In the genomic region with DNA sequence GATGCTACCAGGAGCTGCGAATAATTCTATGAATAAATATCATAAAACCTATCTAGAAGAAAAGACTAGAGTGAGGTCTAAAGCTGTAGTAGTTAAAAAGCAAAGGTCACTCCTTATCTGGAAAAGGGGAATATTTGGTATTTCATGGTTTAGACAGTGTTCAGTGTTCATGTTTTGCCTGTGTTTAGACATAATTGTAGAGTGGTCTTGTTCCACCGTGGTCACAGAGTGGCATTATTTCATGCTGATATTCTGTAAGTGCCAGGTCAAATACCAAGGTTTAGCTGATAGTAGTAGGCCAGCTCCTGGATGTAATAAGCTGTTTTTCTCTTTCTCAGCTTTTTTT, we compare ENCODE assay signal across 25 cellular contexts.
"Had no signal": no experiment of that assay in that cellular context is flagged by ENCODE, and none has a peak within 500 bp of the region (broad histone marks: within the 10 kb centered on the region; RNA-seq: fewer than 3 reads in every experiment).

No MANE protein-coding gene starts in this region.

- H3K27ac ChIP-seq: coronary artery, dorsolateral prefrontal cortex, gastrocnemius medialis, left lung, right atrium auricular region, thyroid gland, upper lobe of right lung had no signal

- H3K9me3 Mint-ChIP-seq: activated naive CD4-positive, alpha-beta T cell treated with anti-CD3 and anti-CD28 coated beads, Interleukin-2, amount 50 U/mL, for 72 hours; activated T-cell treated with anti-CD3 and anti-CD28 coated beads, Interleukin-2, amount 50 U/mL, for 72 hours; immature natural killer cell; neural crest cell; stimulated activated naive CD8-positive, alpha-beta T cell treated with anti-CD3 and anti-CD28 coated beads, Interleukin-15, Interleukin-2, amounts not matched to agents 100 ng/mL and 50 ng/mL, for 24 hours had no signal

- H3K9me3 ChIP-seq: gastrocnemius medialis, left lung, mucosa of descending colon, right atrium auricular region, thyroid gland, upper lobe of right lung had no signal

- H3K27me3 Mint-ChIP-seq: activated CD4-positive, alpha-beta T cell treated with anti-CD3 and anti-CD28 coated beads for 36 hours; stimulated activated naive CD8-positive, alpha-beta T cell treated with anti-CD3 and anti-CD28 coated beads, Interleukin-15, Interleukin-2, amounts not matched to agents 100 ng/mL and 50 ng/mL, for 24 hours had no signal

- H3K36me3 Mint-ChIP-seq: activated naive CD4-positive, alpha-beta T cell treated with anti-CD3 and anti-CD28 coated beads, Interleukin-2, amount 50 U/mL, for 72 hours had no signal

- H3K4me3 ChIP-seq: coronary artery, dorsolateral prefrontal cortex, gastrocnemius medialis, left lung, lung, mucosa of descending colon, right atrium auricular region, thyroid gland, upper lobe of right lung had no signal

- H3K27me3 ChIP-seq: dorsolateral prefrontal cortex, gastrocnemius medialis, left lung, right atrium auricular region, thyroid gland, upper lobe of right lung had no signal

- H3K36me3 ChIP-seq: right atrium auricular region, thyroid gland, upper lobe of right lung had no signal

- ATAC-seq: activated CD4-positive, alpha-beta T cell treated with anti-CD3 and anti-CD28 coated beads for 36 hours; activated naive CD4-positive, alpha-beta T cell treated with anti-CD3 and anti-CD28 coated beads, Interleukin-2, amount 50 U/mL, for 72 hours; activated T-cell treated with anti-CD3 and anti-CD28 coated beads, Interleukin-2, amount 50 U/mL, for 72 hours; gastrocnemius medialis; left lung; upper lobe of right lung had no signal

- DNase-seq: activated CD4-positive, alpha-beta T cell treated with anti-CD3 and anti-CD28 coated beads for 36 hours; activated CD4-positive, CD25-positive, alpha-beta regulatory T cell; activated naive CD4-positive, alpha-beta T cell; activated T-cell treated with anti-CD3 and anti-CD28 coated beads for 4 hours; activated T-cell treated with anti-CD3 and anti-CD28 coated beads, Interleukin-2, amount 50 U/mL, for 72 hours; cerebellar nuclear complex; dorsolateral prefrontal cortex; effector memory CD4-positive, alpha-beta T cell; erythroblast; gastrocnemius medialis; hippocampal formation; immature natural killer cell; left lung; mucosa of descending colon; nucleus accumbens; stimulated activated CD4-positive, alpha-beta T cell treated with anti-CD3 and anti-CD28 coated beads, Interleukin-12 subunit alpha, Interleukin-12 subunit beta, amount 100 ng/mL, for 4 hours; stimulated activated CD4-positive, alpha-beta T cell treated with anti-CD3 and anti-CD28 coated beads, Interleukin-4, amount 100 ng/mL, for 1 hour; thyroid gland; upper lobe of right lung had no signal

- H3K27ac Mint-ChIP-seq: activated CD4-positive, alpha-beta T cell treated with anti-CD3 and anti-CD28 coated beads for 36 hours; activated T-cell treated with anti-CD3 and anti-CD28 coated beads, Interleukin-2, amount 50 U/mL, for 72 hours; stimulated activated naive CD8-positive, alpha-beta T cell treated with anti-CD3 and anti-CD28 coated beads, Interleukin-15, Interleukin-2, amounts not matched to agents 100 ng/mL and 50 ng/mL, for 24 hours had no signal

- H3K4me3 Mint-ChIP-seq: activated CD4-positive, alpha-beta T cell treated with anti-CD3 and anti-CD28 coated beads for 36 hours; activated T-cell treated with anti-CD3 and anti-CD28 coated beads, Interleukin-2, amount 50 U/mL, for 72 hours; immature natural killer cell; neural crest cell; stimulated activated naive CD8-positive, alpha-beta T cell treated with anti-CD3 and anti-CD28 coated beads, Interleukin-15, Interleukin-2, amounts not matched to agents 100 ng/mL and 50 ng/mL, for 24 hours had no signal

- H3K4me1 ChIP-seq: gastrocnemius medialis, left lung, right atrium auricular region, upper lobe of right lung had no signal
